Comparison of ENCODE assay signal across 17 cellular contexts in genomic region chr6:68747110-68747509, GRCh38.
DNase-seq lines count a peak whose midpoint lies in the region; ATAC-seq, FAIRE-seq and TF ChIP-seq lines count a peak whose summit lies in the region.
"Had no signal": no experiment of that assay in that cellular context is flagged by ENCODE, and none has a peak within 500 bp of the region (broad histone marks: within the 10 kb centered on the region; RNA-seq: fewer than 3 reads in every experiment).

No MANE protein-coding gene starts in this region.

- DNase-seq in HepG2 (ENCODE audit: low spot score): no peak
- DNase-seq in right lobe of liver: no peak
- peak; percentile 63 for DNase-seq in pons (ENCODE audit: low spot score)
- DNase-seq in GM10266 (ENCODE audit: extremely low spot score): no peak
- DNase-seq in Right ventricle myocardium superior: no peak
- no peak for DNase-seq in HuH-7.5 (ENCODE audit: low spot score)
- DNase-seq: CD4-positive, alpha-beta memory T cell; DMS153; DMS79; GDM1; HCEC 1CT had no signal

- H3K27me3 ChIP-seq in HepG2 (ENCODE audit: control insufficient read depth in 1 of 2, insufficient read depth in 2 of 2, low read length in 2 of 2): no peaks in the 10 kb centered on the region
- H3K27me3 ChIP-seq in right lobe of liver: no peaks in the 10 kb centered on the region
- H3K27me3 ChIP-seq: BLaER1 had no signal

- no peak overlapping the region for H3K9ac ChIP-seq in HepG2 (ENCODE audit: insufficient read depth, low read depth, low read length)
- H3K9ac ChIP-seq: BLaER1 had no signal

- H3K27ac ChIP-seq in HepG2 (ENCODE audit: extremely low read length, insufficient read depth, low read length) (no peak overlapping the region), right lobe of liver (no peak overlapping the region), cingulate gyrus (ENCODE audit: low read depth, low read length) (peak overlapping the region; percentile 63)
- H3K27ac ChIP-seq: 22Rv1, BLaER1, HL-60 had no signal

- H3K4me2 ChIP-seq in HepG2 (ENCODE audit: low read depth, low read length): no peak overlapping the region
- H3K4me2 ChIP-seq: BLaER1, GM23338 had no signal

- no peak for FAIRE-seq in HepG2 (lab: Jason Lieb, UNC)
- FAIRE-seq: H54 had no signal

- no peak for TF ChIP-seq CTCF in HepG2 (CRISPR knock-in tag; IDR thresholded peaks at IDR 0.05)
- TF ChIP-seq CTCF in right lobe of liver (IDR thresholded peaks at IDR 0.05): no peak
- no peak for TF ChIP-seq CTCF in GM10266 (IDR thresholded peaks at IDR 0.05; ENCODE audit: control insufficient read depth, insufficient read depth, low read depth, missing control alignments)

- no peak overlapping the region for H3K4me3 ChIP-seq in HepG2 (replicated peaks in 1 of 3; ENCODE audit: insufficient read depth in 1 of 3, low read depth in 2 of 3, low read length in 3 of 3)
- no peak overlapping the region for H3K4me3 ChIP-seq in right lobe of liver
- H3K4me3 ChIP-seq: BLaER1, GM23338 had no signal

- H3K36me3 ChIP-seq in HepG2 (replicated peaks in 1 of 2; ENCODE audit: control insufficient read depth in 1 of 2, insufficient read depth in 2 of 2, low read length in 2 of 2): no peaks in the 10 kb centered on the region
- no peaks in the 10 kb centered on the region for H3K36me3 ChIP-seq in right lobe of liver
- H3K36me3 ChIP-seq: BLaER1 had no signal

- no peaks in the 10 kb centered on the region for H4K20me1 ChIP-seq in HepG2 (ENCODE audit: insufficient read depth, low read length)
- H4K20me1 ChIP-seq: BLaER1 had no signal

- intact Hi-C loops in HepG2 (cut with micrococcal nuclease; ENCODE audit: unreplicated experiment) (no loop called here), right lobe of liver (cut with DNase I) (no loop called here), Right ventricle myocardium superior (cut with DNase I) (no loop called here)

- H3K4me1 ChIP-seq in HepG2 (ENCODE audit: insufficient read depth, low read length) (no peaks in the 10 kb centered on the region), right lobe of liver (no peaks in the 10 kb centered on the region)
- H3K4me1 ChIP-seq: BLaER1 had no signal

- 0% methylated on average over 1 of the region's 1 CpG for WGBS in HepG2 (ENCODE audit: low lambda C conversion rate)
- WGBS in right lobe of liver (ENCODE audit: insufficient coverage, low coverage, low lambda C conversion rate, missing lambda C conversion rate): 60% methylated on average over 1 of the region's 1 CpG

- TF ChIP-seq EP300 in HepG2 (IDR thresholded peaks at IDR 0.05; ENCODE audit: low read depth in 2 of 2, low read length in 2 of 2) (no peak), HepG2 (CRISPR knock-in tag; IDR thresholded peaks at IDR 0.05; ENCODE audit: borderline replicate concordance) (no peak)

- no TSS peak for BruUV-seq in HepG2 (replicated peaks; lab: Mats Ljungman, UMichigan)

- H3K9me3 ChIP-seq in HepG2 (ENCODE audit: low read length): no peaks in the 10 kb centered on the region
- H3K9me3 ChIP-seq in right lobe of liver: no peaks in the 10 kb centered on the region
- H3K9me3 ChIP-seq: BLaER1 had no signal

- no peaks in the 10 kb centered on the region for H3K79me2 ChIP-seq in HepG2 (ENCODE audit: insufficient read depth, low read length)

- TF ChIP-seq POLR2A in HepG2 (IDR thresholded peaks at IDR 0.05; ENCODE audit: insufficient read depth in 1 of 2, low read depth in 2 of 2, low read length in 2 of 2) (no peak), right lobe of liver (IDR thresholded peaks at IDR 0.05) (no peak)

- ATAC-seq in HepG2 (no peak), right lobe of liver (no peak), Right ventricle myocardium superior (ENCODE audit: poor library complexity) (no peak)
- ATAC-seq: GM23338 had no signal

- CTCF ChIA-PET in HepG2 (lab: Yijun Ruan, JAX; ENCODE audit: low intra/inter-chr PET ratio, low total read pairs): no interaction called here

- TF ChIP-seq RAD21 in HepG2 (CRISPR knock-in tag; IDR thresholded peaks at IDR 0.05): no peak

- in situ Hi-C loops in HepG2 (cut with HindIII; ENCODE audit: extremely low pct_ligation_motif_present, low pct_unique_long_range_greater_than_20kb): no loop called here

- POLR2A ChIA-PET in HepG2 (lab: Yijun Ruan, JAX): no interaction called here

- H2AFZ ChIP-seq in HepG2 (ENCODE audit: low read length): no peak overlapping the region
- H2AFZ ChIP-seq: GM23338 had no signal

TF ChIP-seq in HepG2, 621 proteins besides CTCF, POLR2A, EP300 and RAD21:
- TF ChIP-seq MAFK (conservative IDR thresholded peaks at IDR 0.05 in 1 of 2, IDR thresholded peaks at IDR 0.05 in 1 of 2; ENCODE audit: low read length in 2 of 2): peak; percentile 61 to 66; a peak in 3 of 4 replicates
- TF ChIP-seq MAFF (IDR thresholded peaks at IDR 0.05; ENCODE audit: low read depth, low read length): peak; percentile 35; the same call in 1 of the 2 replicates
- no peak for TF ChIP-seq ELF1 (CRISPR knock-in tag; IDR thresholded peaks at IDR 0.05)
